ENCODE assay signal across 25 cellular contexts in genomic region chr5:126430631-126431030, GRCh38. TPM values are rescaled to one million over a fixed set of nuclear protein-coding genes. Genes with fewer than 3 reads are reported as not detected.
"Had no signal": no experiment of that assay in that cellular context is flagged by ENCODE, and none has a peak within 500 bp of the region (broad histone marks: within the 10 kb centered on the region; RNA-seq: fewer than 3 reads in every experiment).

No MANE protein-coding gene starts in this region.

- H3K4me1 ChIP-seq: left lung, testis had no signal

- H3K27ac ChIP-seq: coronary artery, left lung, testis, vagina had no signal

- DNase-seq: activated CD4-positive, alpha-beta memory T cell treated with anti-CD3 and anti-CD28 coated beads for 36 hours; activated CD4-positive, alpha-beta T cell treated with anti-CD3 and anti-CD28 coated beads for 4 hours; activated CD4-positive, CD25-positive, alpha-beta regulatory T cell; activated effector memory CD4-positive, alpha-beta T cell treated with Interleukin-2 at 50 U/mL for 16 hours; activated naive CD4-positive, alpha-beta T cell treated with anti-CD3 and anti-CD28 coated beads, Interleukin-2, amount 10 ng/mL, durations not matched to agents 7 days and 5 days; activated T-cell treated with anti-CD3 and anti-CD28 coated beads, Interleukin-2, amount 50 U/mL, for 72 hours; aorta; central memory CD4-positive, alpha-beta T cell; foreskin melanocyte; left lung; naive B cell; occipital lobe; posterior cingulate gyrus; stimulated activated CD4-positive, alpha-beta T cell treated with anti-CD3 and anti-CD28 coated beads, Interleukin-15, amount 100 ng/mL, for 24 hours; stimulated activated naive B cell treated with anti-CD40 and anti-IgM and Interleukin-4, amounts not matched to agents 10 μg/mL and 1 μg/mL and 100 μg/mL, for 72 hours; T1000; testis; trophoblast cell had no signal

- H3K27me3 ChIP-seq: left lung, testis, vagina had no signal

- H3K27ac Mint-ChIP-seq: activated CD4-positive, alpha-beta memory T cell treated with anti-CD3 and anti-CD28 coated beads for 36 hours; activated naive CD4-positive, alpha-beta T cell treated with anti-CD3 and anti-CD28 coated beads, Interleukin-2, amount 10 ng/mL, durations not matched to agents 7 days and 5 days; activated T-cell treated with anti-CD3 and anti-CD28 coated beads, Interleukin-2, amount 50 U/mL, for 72 hours; brain; naive B cell; stimulated activated naive B cell treated with anti-CD40 and anti-IgM and Interleukin-4, amounts not matched to agents 10 μg/mL and 1 μg/mL and 100 μg/mL, for 72 hours; T-helper 1 cell treated with Interleukin-12 subunit alpha and Interleukin-12 subunit beta and Interleukin-4 antibody, amounts not matched to agents 30 μg/mL and 1 μg/mL, for 36 hours had no signal

- H3K9me3 ChIP-seq: left lung, testis, vagina had no signal

- H3K4me3 Mint-ChIP-seq: activated CD4-positive, alpha-beta memory T cell treated with anti-CD3 and anti-CD28 coated beads for 36 hours; activated naive CD4-positive, alpha-beta T cell treated with anti-CD3 and anti-CD28 coated beads, Interleukin-2, amount 10 ng/mL, durations not matched to agents 7 days and 5 days; activated T-cell treated with anti-CD3 and anti-CD28 coated beads, Interleukin-2, amount 50 U/mL, for 72 hours; brain; naive B cell; stimulated activated naive B cell treated with anti-CD40 and anti-IgM and Interleukin-4, amounts not matched to agents 10 μg/mL and 1 μg/mL and 100 μg/mL, for 72 hours; T-helper 1 cell treated with Interleukin-12 subunit alpha and Interleukin-12 subunit beta and Interleukin-4 antibody, amounts not matched to agents 30 μg/mL and 1 μg/mL, for 36 hours had no signal

- H3K27me3 Mint-ChIP-seq: activated CD4-positive, alpha-beta memory T cell treated with anti-CD3 and anti-CD28 coated beads for 36 hours; activated naive CD4-positive, alpha-beta T cell treated with anti-CD3 and anti-CD28 coated beads, Interleukin-2, amount 10 ng/mL, durations not matched to agents 7 days and 5 days; naive B cell; stimulated activated naive B cell treated with anti-CD40 and anti-IgM and Interleukin-4, amounts not matched to agents 10 μg/mL and 1 μg/mL and 100 μg/mL, for 72 hours had no signal

- H3K36me3 Mint-ChIP-seq: brain; naive B cell; stimulated activated naive B cell treated with anti-CD40 and anti-IgM and Interleukin-4, amounts not matched to agents 10 μg/mL and 1 μg/mL and 100 μg/mL, for 72 hours had no signal

- H3K9me3 Mint-ChIP-seq: activated CD4-positive, alpha-beta memory T cell treated with anti-CD3 and anti-CD28 coated beads for 36 hours; activated naive CD4-positive, alpha-beta T cell treated with anti-CD3 and anti-CD28 coated beads, Interleukin-2, amount 10 ng/mL, durations not matched to agents 7 days and 5 days; activated T-cell treated with anti-CD3 and anti-CD28 coated beads, Interleukin-2, amount 50 U/mL, for 72 hours; brain; naive B cell; stimulated activated naive B cell treated with anti-CD40 and anti-IgM and Interleukin-4, amounts not matched to agents 10 μg/mL and 1 μg/mL and 100 μg/mL, for 72 hours; T-helper 1 cell treated with Interleukin-12 subunit alpha and Interleukin-12 subunit beta and Interleukin-4 antibody, amounts not matched to agents 30 μg/mL and 1 μg/mL, for 36 hours had no signal

- H3K36me3 ChIP-seq: left lung had no signal

- H3K4me3 ChIP-seq: coronary artery, left lung, lung, smooth muscle cell, testis, vagina had no signal

- H3K4me1 Mint-ChIP-seq: brain; naive B cell; stimulated activated naive B cell treated with anti-CD40 and anti-IgM and Interleukin-4, amounts not matched to agents 10 μg/mL and 1 μg/mL and 100 μg/mL, for 72 hours had no signal

RNA-seq across cellular contexts. Expression of gene GRAMD2B, which starts 7.4 kb away (rescaled TPM):
- polyA plus RNA-seq: neural cell had no signal
